ENCODE assay signal across 9 cellular contexts in the genomic region with DNA sequence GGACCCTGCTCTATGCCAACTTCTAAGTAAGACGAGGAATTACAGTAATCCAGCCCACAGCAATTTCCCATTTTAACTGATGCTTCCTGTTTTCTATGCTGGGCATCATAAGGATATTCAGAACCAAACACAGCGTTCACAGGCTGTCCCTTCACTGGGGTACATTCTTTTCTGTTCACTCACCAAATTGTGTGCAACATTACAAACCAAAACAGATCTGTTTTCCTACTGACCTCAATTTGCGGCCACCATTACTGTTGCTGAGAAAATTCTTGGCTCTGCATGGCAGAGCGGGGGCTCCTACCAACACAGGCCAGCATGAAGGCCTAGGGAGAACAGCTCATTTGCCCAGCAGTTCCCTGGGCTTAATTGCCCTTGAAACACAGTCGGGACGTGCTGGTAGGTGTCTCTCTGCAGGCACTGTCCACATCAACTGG.
A peak's percentile ranks its signal among the peaks of the same experiment; 100 is the strongest.
DNase-seq lines count a peak whose midpoint lies in the region; ATAC-seq and TF ChIP-seq lines count a peak whose summit lies in the region.
"Had no signal": no experiment of that assay in that cellular context is flagged by ENCODE, and none has a peak within 500 bp of the region (broad histone marks: within the 10 kb centered on the region; RNA-seq: fewer than 3 reads in every experiment).

No MANE protein-coding gene starts in this region.

- peak overlapping the region; percentile 33 for H3K4me3 Mint-ChIP-seq in osteocyte (ENCODE audit: unreplicated experiment)

- no peaks in the 10 kb centered on the region for H3K36me3 ChIP-seq in Panc1 (ENCODE audit: control insufficient read depth, insufficient read depth, low read length)
- no peaks in the 10 kb centered on the region for H3K36me3 ChIP-seq in esophagus (ENCODE audit: control insufficient read depth in 2 of 2, insufficient read depth in 2 of 2, low read length in 1 of 2)

- intact Hi-C loops in Panc1 (cut with micrococcal nuclease; ENCODE audit: unreplicated experiment) = no loop called here

- no TSS peak for BruUV-seq in Panc1 (replicated peaks; lab: Mats Ljungman, UMichigan)

- TF ChIP-seq CTCF in Panc1 (IDR thresholded peaks at IDR 0.05) (no peak), osteocyte (IDR thresholded peaks at IDR 0.05) (no peak)

- CTCF ChIA-PET in Panc1 (lab: Charles Lee) = interaction anchor here (0.5 kb wide), 1 partner anchor 19 kb away, joined by 5 read pairs; no protein-coding TSS in a partner anchor

- DNase-seq in CD1c-positive myeloid dendritic cell (ENCODE audit: extremely low spot score) = peak; percentile 73
- DNase-seq in Panc1 (ENCODE audit: low read depth, low spot score) = no peak
- no peak for DNase-seq in osteocyte (ENCODE audit: extremely low spot score, unreplicated experiment)
- no peak for DNase-seq in NCI-H146 treated with DMSO at 0.1 percent for 48 hours (lab: John Stamatoyannopoulos, UW; ENCODE audit: unreplicated experiment)
- DNase-seq: stimulated activated CD4-positive, alpha-beta T cell treated with anti-CD3 and anti-CD28 coated beads, Interleukin-1b, Interleukin-23, amount 100 ng/mL, for 48 hours had no signal

- no peaks in the 10 kb centered on the region for H3K36me3 Mint-ChIP-seq in osteocyte (ENCODE audit: unreplicated experiment)

- H3K4me3 ChIP-seq in Panc1 (ENCODE audit: low read depth in 2 of 2, low read length in 2 of 2) (peak overlapping the region in 1 of 2 experiments; percentile 17; a peak in 1 of 4 replicates), esophagus (ENCODE audit: low read depth in 1 of 2, low read length in 2 of 2) (no peak overlapping the region)

- H3K4me1 ChIP-seq in Panc1 (ENCODE audit: control insufficient read depth, insufficient read depth, low read length) (peaks cover 86% of the 10 kb centered on the region), esophagus (ENCODE audit: control insufficient read depth in 2 of 2, insufficient read depth in 2 of 2, low read length in 1 of 2) (peaks cover 6 to 16% of the 10 kb centered on the region in 2 donors)

- H3K4me1 Mint-ChIP-seq in osteocyte (ENCODE audit: unreplicated experiment) = peaks cover 61% of the 10 kb centered on the region

- POLR2A ChIA-PET in Panc1 (lab: Charles Lee) = interaction anchor here (1.1 kb wide), 1 partner anchor 9 kb away, joined by 3 read pairs; no protein-coding TSS in a partner anchor

- no peaks in the 10 kb centered on the region for H3K27me3 Mint-ChIP-seq in osteocyte (ENCODE audit: unreplicated experiment)

- H3K27ac ChIP-seq in Panc1 (ENCODE audit: low read length) (peak overlapping the region; percentile 92), esophagus (ENCODE audit: low read depth in 2 of 2, low read length in 1 of 2) (peak overlapping the region; percentile 47 to 64)

- WGBS in esophagus, 2 donors = 58 to 60% methylated on average over 6 of the region's 6 CpGs

- H3K27ac Mint-ChIP-seq in osteocyte (ENCODE audit: unreplicated experiment) = peak overlapping the region; percentile 91

- no peaks in the 10 kb centered on the region for H3K27me3 ChIP-seq in Panc1 (ENCODE audit: control insufficient read depth, insufficient read depth, low read length)
- H3K27me3 ChIP-seq in esophagus (ENCODE audit: control insufficient read depth in 1 of 2, insufficient read depth in 2 of 2, low read length in 2 of 2) = no peaks in the 10 kb centered on the region

- ATAC-seq in Panc1 = peak; percentile 33
- no peak for ATAC-seq in HG03442 (IDR thresholded peaks at IDR 0.05; ENCODE audit: unreplicated experiment)
- ATAC-seq in GM18502 (IDR thresholded peaks at IDR 0.05; ENCODE audit: poor library complexity, unreplicated experiment) = no peak
- no peak for ATAC-seq in HG03354 (IDR thresholded peaks at IDR 0.05; ENCODE audit: poor library complexity, severe bottlenecking, unreplicated experiment)

- H3K9me3 ChIP-seq in Panc1 (ENCODE audit: control insufficient read depth, insufficient read depth, low read depth, low read length) (no peaks in the 10 kb centered on the region), esophagus (ENCODE audit: control insufficient read depth in 2 of 2, insufficient read depth in 1 of 2, low read depth in 1 of 2, low read length in 1 of 2) (no peaks in the 10 kb centered on the region)

- in situ Hi-C loops in Panc1 (cut with HindIII; ENCODE audit: low pct_unique_long_range_greater_than_20kb, low sequenced_read_pairs) = no loop called here

- no peaks in the 10 kb centered on the region for H3K9me3 Mint-ChIP-seq in osteocyte (ENCODE audit: unreplicated experiment)
